Comparison of ENCODE assay signal across 10 cellular contexts in the genomic region with DNA sequence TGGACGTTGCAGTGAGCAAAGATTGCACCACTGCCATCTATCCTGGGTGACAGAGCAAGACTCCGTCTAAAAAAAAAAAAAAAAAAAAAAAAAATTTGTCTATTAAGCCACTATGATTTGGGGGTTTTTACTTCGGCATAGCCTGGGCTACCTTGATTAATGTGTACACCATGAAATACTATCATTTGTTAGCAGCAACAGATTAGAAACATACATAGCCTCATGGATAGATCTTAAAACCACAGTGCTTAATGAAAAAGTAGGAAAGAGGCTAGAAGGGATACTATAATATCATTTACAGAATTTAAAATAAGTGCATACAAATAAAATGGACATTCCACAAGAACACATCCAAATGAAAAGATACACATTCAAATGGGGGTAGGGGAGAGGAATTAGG.
"Had no signal": no experiment of that assay in that cellular context is flagged by ENCODE, and none has a peak within 500 bp of the region (broad histone marks: within the 10 kb centered on the region; RNA-seq: fewer than 3 reads in every experiment).

No MANE protein-coding gene starts in this region.

- ATAC-seq: GM23338, HCT116 had no signal

- FAIRE-seq: H1, H54 had no signal

- DNase-seq: GM23248, GOT3, H7, H9, HCEC 1CT had no signal

- H3K4me3 ChIP-seq: GM23248, GM23338, HAP-1 had no signal

- H3K4me2 ChIP-seq: GM23338 had no signal

- H3K4me3 Mint-ChIP-seq: GM23338, H9 had no signal

- H3K36me3 ChIP-seq: HAP-1 had no signal

- H2AFZ ChIP-seq: GM23248, GM23338 had no signal

- H3K9ac ChIP-seq: GM23248 had no signal

- H3K27ac ChIP-seq: GM23248 had no signal

- H3K4me1 ChIP-seq: HAP-1 had no signal

- H3K27ac Mint-ChIP-seq: GM23338 had no signal
